Comparison of ENCODE assay signal across 12 cellular contexts in the genomic region with DNA sequence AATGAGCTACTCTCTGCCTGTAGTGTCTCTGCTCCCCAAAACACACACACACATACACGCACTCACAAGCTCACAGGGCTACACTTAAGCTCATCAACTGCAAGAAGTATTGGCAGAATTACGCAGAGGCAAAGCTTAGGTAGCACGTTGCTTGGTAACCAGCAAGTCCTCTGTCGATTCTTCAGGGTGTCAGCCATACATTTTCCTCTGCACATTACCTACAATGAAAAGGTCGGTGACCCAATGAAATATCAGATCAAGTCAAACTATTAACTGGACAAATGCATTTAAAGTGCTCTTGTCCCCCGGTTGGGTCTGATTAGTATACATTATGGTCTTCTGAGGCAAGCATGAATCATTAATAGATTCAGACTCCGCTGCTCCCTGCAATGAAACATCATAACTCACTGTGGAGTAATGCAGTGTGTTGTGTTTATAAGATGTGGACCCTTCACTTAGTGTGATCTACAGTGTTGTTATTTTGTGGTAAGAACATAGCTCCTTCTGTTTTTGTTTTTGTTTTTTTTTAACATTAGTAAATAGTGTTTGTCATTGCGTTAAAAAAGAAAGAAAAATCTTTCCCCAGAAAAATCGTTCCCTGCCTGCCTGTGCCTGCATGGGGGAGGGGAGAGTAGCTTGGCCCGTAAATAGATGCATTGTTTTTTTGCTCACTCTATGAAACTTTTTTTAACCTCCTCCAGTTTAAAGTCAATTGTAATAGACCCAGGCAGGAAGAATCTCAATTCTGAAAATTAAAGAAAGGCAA.
DNase-seq lines count a peak whose midpoint lies in the region; ATAC-seq and TF ChIP-seq lines count a peak whose summit lies in the region.
"Had no signal": no experiment of that assay in that cellular context is flagged by ENCODE, and none has a peak within 500 bp of the region (broad histone marks: within the 10 kb centered on the region; RNA-seq: fewer than 3 reads in every experiment).

No MANE protein-coding gene starts in this region.

- no peaks in the 10 kb centered on the region for H3K9me3 Mint-ChIP-seq in endothelial cell (ENCODE audit: unreplicated experiment)
- H3K9me3 Mint-ChIP-seq in activated naive CD4-positive, alpha-beta T cell treated with anti-CD3 and anti-CD28 coated beads, Interleukin-2, amount 50 U/mL, for 72 hours: no peaks in the 10 kb centered on the region
- H3K9me3 Mint-ChIP-seq: T-helper 1 cell treated with Interleukin-12 subunit alpha and Interleukin-12 subunit beta and Interleukin-4 antibody, amounts not matched to agents 30 μg/mL and 1 μg/mL, for 36 hours had no signal

- TF ChIP-seq CTCF in NB4 (IDR thresholded peaks at IDR 0.05; ENCODE audit: low read depth, low read length) (no peak), endothelial cell (IDR thresholded peaks at IDR 0.05; ENCODE audit: unreplicated experiment) (no peak)

- H3K4me3 Mint-ChIP-seq in endothelial cell (ENCODE audit: unreplicated experiment): no peak overlapping the region
- H3K4me3 Mint-ChIP-seq: activated CD8-positive, alpha-beta T cell treated with anti-CD3 and anti-CD28 coated beads, Interleukin-2, amount 10 ng/mL, durations not matched to agents 7 days and 5 days; T-helper 1 cell treated with Interleukin-12 subunit alpha and Interleukin-12 subunit beta and Interleukin-4 antibody, amounts not matched to agents 30 μg/mL and 1 μg/mL, for 36 hours had no signal

- H3K27ac Mint-ChIP-seq in endothelial cell (ENCODE audit: unreplicated experiment): peak overlapping the region; percentile 38
- no peak overlapping the region for H3K27ac Mint-ChIP-seq in activated naive CD4-positive, alpha-beta T cell treated with anti-CD3 and anti-CD28 coated beads, Interleukin-2, amount 50 U/mL, for 72 hours
- H3K27ac Mint-ChIP-seq: activated CD8-positive, alpha-beta T cell treated with anti-CD3 and anti-CD28 coated beads, Interleukin-2, amount 10 ng/mL, durations not matched to agents 7 days and 5 days; T-helper 1 cell treated with Interleukin-12 subunit alpha and Interleukin-12 subunit beta and Interleukin-4 antibody, amounts not matched to agents 30 μg/mL and 1 μg/mL, for 36 hours had no signal

- ATAC-seq in activated naive CD4-positive, alpha-beta T cell treated with anti-CD3 and anti-CD28 coated beads, Interleukin-2, amount 50 U/mL, for 72 hours: no peak
- ATAC-seq in HG03139 (IDR thresholded peaks at IDR 0.05; ENCODE audit: unreplicated experiment): no peak
- ATAC-seq: activated CD8-positive, alpha-beta T cell treated with anti-CD3 and anti-CD28 coated beads, Interleukin-2, amount 10 ng/mL, durations not matched to agents 7 days and 5 days had no signal

- H3K36me3 Mint-ChIP-seq in endothelial cell (ENCODE audit: low read depth, unreplicated experiment): no peaks in the 10 kb centered on the region
- no peaks in the 10 kb centered on the region for H3K36me3 Mint-ChIP-seq in activated naive CD4-positive, alpha-beta T cell treated with anti-CD3 and anti-CD28 coated beads, Interleukin-2, amount 50 U/mL, for 72 hours

- H3K27me3 Mint-ChIP-seq in endothelial cell (ENCODE audit: unreplicated experiment): no peaks in the 10 kb centered on the region

- TF ChIP-seq POLR2A in NB4 (IDR thresholded peaks at IDR 0.05; ENCODE audit: extremely low read depth, insufficient read length): no peak

- peak overlapping the region; percentile 32 for H3K4me3 ChIP-seq in NB4 (ENCODE audit: low read depth, low read length)

- DNase-seq in COLO829 (ENCODE audit: low spot score): peak; percentile 20
- peak; percentile 80 for DNase-seq in NB4 (ENCODE audit: low read depth)
- no peak for DNase-seq in endothelial cell (ENCODE audit: low spot score)
- peak in 36 of 56 donors; percentile 3 to 63 (median 24) for DNase-seq in nucleus accumbens (lab: John Stamatoyannopoulos, UW)
- DNase-seq in NAMALWA (ENCODE audit: low spot score): no peak
- no peak for DNase-seq in activated naive CD4-positive, alpha-beta T cell treated with anti-CD3 and anti-CD28 coated beads, Interleukin-2, amount 50 U/mL, for 72 hours (ENCODE audit: low spot score in 2 of 2)
- no peak for DNase-seq in SKM-1 (lab: John Stamatoyannopoulos, UW; ENCODE audit: unreplicated experiment)
- DNase-seq: activated CD8-positive, alpha-beta T cell treated with anti-CD3 and anti-CD28 coated beads, Interleukin-2, amount 10 ng/mL, durations not matched to agents 7 days and 5 days; activated naive CD4-positive, alpha-beta T cell treated with anti-CD3 and anti-CD28 coated beads, Interleukin-2, amount 50 U/mL, for 16 hours; NCI-H1048 had no signal

- H3K4me1 Mint-ChIP-seq in endothelial cell (ENCODE audit: unreplicated experiment): peaks cover 25% of the 10 kb centered on the region

Comparison
In these comparisons a context has a peak if more than half of its experiments do, and no peak if none do; other contexts are left out.
1. DNase-seq: peak in COLO829 (single experiment), NB4 (single experiment) and nucleus accumbens (36 of 56); none in endothelial cell (single experiment), NAMALWA (single experiment), activated naive CD4-positive, alpha-beta T cell treated with anti-CD3 and anti-CD28 coated beads, Interleukin-2, amount 50 U/mL, for 72 hours (0 of 2) and SKM-1 (single experiment).